Comparison of ENCODE assay signal across 20 cellular contexts in the genomic region with DNA sequence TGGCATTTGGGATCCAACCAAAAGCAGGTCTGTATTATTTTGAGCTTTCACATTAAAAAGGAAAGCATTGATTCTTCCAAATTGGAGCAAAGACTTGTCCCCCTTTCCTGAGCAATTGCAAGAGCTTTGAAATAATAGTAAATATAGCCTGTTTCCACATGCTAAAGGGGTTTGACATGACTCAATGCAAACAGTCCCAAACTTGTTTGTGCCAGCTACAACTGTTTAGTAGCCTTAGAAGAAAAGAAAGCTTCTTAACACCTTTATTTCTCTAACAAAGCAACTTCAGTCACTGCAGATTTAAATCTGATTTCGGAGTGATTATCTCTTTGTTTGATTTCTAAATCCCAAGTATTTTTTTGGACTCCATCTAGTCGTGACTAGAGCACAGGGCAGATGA.
A peak's percentile ranks its signal among the peaks of the same experiment; 100 is the strongest.
DNase-seq lines count a peak whose midpoint lies in the region; FAIRE-seq and TF ChIP-seq lines count a peak whose summit lies in the region.
"Had no signal": no experiment of that assay in that cellular context is flagged by ENCODE, and none has a peak within 500 bp of the region (broad histone marks: within the 10 kb centered on the region; RNA-seq: fewer than 3 reads in every experiment).

No MANE protein-coding gene starts in this region.

- no peak overlapping the region for H3K4me2 ChIP-seq in smooth muscle cell
- H3K4me2 ChIP-seq: A549, BLaER1, GM23338 had no signal

- DNase-seq in NCI-H82 (lab: John Stamatoyannopoulos, UW) (peak; percentile 19), NCI-H82 treated with DMSO at 0.1 percent for 48 hours (lab: John Stamatoyannopoulos, UW; ENCODE audit: unreplicated experiment) (no peak), bronchial epithelial cell (ENCODE audit: low read depth) (peak; percentile 84), glutamatergic neuron (no peak), smooth muscle cell (lab: John Stamatoyannopoulos, UW; ENCODE audit: unreplicated experiment) (no peak), NCI-H774 (lab: John Stamatoyannopoulos, UW) (no peak), AG20443 (ENCODE audit: low spot score) (no peak), NCI-H446 (lab: John Stamatoyannopoulos, UW) (no peak)
- DNase-seq: CD4-positive, alpha-beta memory T cell; DMS79 treated with DMSO at 0.1 percent for 48 hours; GF-D8; HCEC 1CT had no signal

- FAIRE-seq in bronchial epithelial cell (lab: Jason Lieb, UNC) = no peak
- FAIRE-seq: A549, H54, HTR-8/SVneo had no signal

- peaks cover 4% of the 10 kb centered on the region for H3K9me3 Mint-ChIP-seq in glutamatergic neuron (ENCODE audit: unreplicated experiment)

- H3K9ac ChIP-seq in smooth muscle cell (ENCODE audit: low read depth) = no peak overlapping the region
- H3K9ac ChIP-seq: BLaER1 had no signal

- H3K36me3 Mint-ChIP-seq in glutamatergic neuron (ENCODE audit: unreplicated experiment) = peaks cover 18% of the 10 kb centered on the region
- H3K36me3 Mint-ChIP-seq: CD14-positive monocyte; CD4-positive, alpha-beta memory T cell had no signal

- H3K79me2 ChIP-seq in smooth muscle cell (ENCODE audit: low read depth) = no peaks in the 10 kb centered on the region

- peak overlapping the region; percentile 49 for H2AFZ ChIP-seq in smooth muscle cell (ENCODE audit: low read depth)
- H2AFZ ChIP-seq: GM23338 had no signal

- H3K27me3 ChIP-seq in bronchial epithelial cell (ENCODE audit: control insufficient read depth, insufficient read depth, low read length) = no peaks in the 10 kb centered on the region
- H3K27me3 ChIP-seq in smooth muscle cell (ENCODE audit: low read depth) = no peaks in the 10 kb centered on the region
- H3K27me3 ChIP-seq: BLaER1 had no signal

- H3K9me3 ChIP-seq in smooth muscle cell (replicated peaks; ENCODE audit: low read depth) = no peaks in the 10 kb centered on the region
- H3K9me3 ChIP-seq: A549 had no signal

- H3K4me1 ChIP-seq in smooth muscle cell (ENCODE audit: low read depth) = peaks cover 14% of the 10 kb centered on the region
- H3K4me1 ChIP-seq: A549, BLaER1 had no signal

- no peak overlapping the region for H3K4me3 Mint-ChIP-seq in glutamatergic neuron (ENCODE audit: unreplicated experiment)
- H3K4me3 Mint-ChIP-seq: CD14-positive monocyte; CD4-positive, alpha-beta memory T cell; GM23338 had no signal

- no peak for TF ChIP-seq CTCF in bronchial epithelial cell (IDR thresholded peaks at IDR 0.05; ENCODE audit: insufficient read depth, low read length, severe bottlenecking)
- TF ChIP-seq CTCF in glutamatergic neuron (IDR thresholded peaks at IDR 0.05; ENCODE audit: partially characterized antibody, unreplicated experiment) = no peak
- TF ChIP-seq CTCF in smooth muscle cell (IDR thresholded peaks at IDR 0.05; ENCODE audit: borderline replicate concordance, insufficient read depth, poor library complexity, severe bottlenecking) = no peak

- H3K4me1 Mint-ChIP-seq in glutamatergic neuron (ENCODE audit: low read depth, unreplicated experiment) = peaks cover 19% of the 10 kb centered on the region
- H3K4me1 Mint-ChIP-seq: CD14-positive monocyte; CD4-positive, alpha-beta memory T cell had no signal

- H3K27me3 Mint-ChIP-seq in glutamatergic neuron (ENCODE audit: unreplicated experiment) = peaks cover 4% of the 10 kb centered on the region

- H3K36me3 ChIP-seq in bronchial epithelial cell (ENCODE audit: control insufficient read depth, insufficient read depth, low read length) (no peaks in the 10 kb centered on the region), smooth muscle cell (ENCODE audit: low read depth) (no peaks in the 10 kb centered on the region)
- H3K36me3 ChIP-seq: BLaER1 had no signal

- H3K27ac ChIP-seq in smooth muscle cell (ENCODE audit: low read depth) = no peak overlapping the region
- H3K27ac ChIP-seq: 22Rv1, A549, BLaER1, HL-60 had no signal

- peak overlapping the region; percentile 60 for H3K27ac Mint-ChIP-seq in glutamatergic neuron (ENCODE audit: unreplicated experiment)
- H3K27ac Mint-ChIP-seq: CD14-positive monocyte; CD4-positive, alpha-beta memory T cell; GM23338 had no signal

- no peaks in the 10 kb centered on the region for H3F3A ChIP-seq in smooth muscle cell (ENCODE audit: low read depth)

- H3K4me3 ChIP-seq in bronchial epithelial cell (ENCODE audit: low read depth, low read length) = no peak overlapping the region
- H3K4me3 ChIP-seq in smooth muscle cell = no peak overlapping the region
- H3K4me3 ChIP-seq: A549, BLaER1, GM23338 had no signal

- H4K20me1 ChIP-seq in smooth muscle cell (ENCODE audit: low read depth) = no peaks in the 10 kb centered on the region
- H4K20me1 ChIP-seq: BLaER1 had no signal

- 85% methylated on average over 2 of the region's 2 CpGs for WGBS in smooth muscle cell (ENCODE audit: low lambda C conversion rate)

Comparison
In these comparisons a context has a peak if more than half of its experiments do, and no peak if none do; other contexts are left out.
1. DNase-seq: peak in NCI-H82 (single experiment) and bronchial epithelial cell (single experiment); none in NCI-H82 treated with DMSO at 0.1 percent for 48 hours (single experiment), glutamatergic neuron (single experiment), smooth muscle cell (single experiment), NCI-H774 (single experiment), AG20443 (single experiment) and NCI-H446 (0 of 2).